ENCODE assay signal across 7 cellular contexts in genomic region chr5:34765662-34766061, GRCh38.
"Had no signal": no experiment of that assay in that cellular context is flagged by ENCODE, and none has a peak within 500 bp of the region (broad histone marks: within the 10 kb centered on the region; RNA-seq: fewer than 3 reads in every experiment).

No MANE protein-coding gene starts in this region.

- H3K9ac ChIP-seq: KMS-11 had no signal

- DNase-seq: IMR-90, KBM-7, KG1 had no signal

- H3K4me2 ChIP-seq: KMS-11 had no signal

- H3K27ac ChIP-seq: HL-60, KMS-11 had no signal

- ATAC-seq: HepG2 had no signal

- FAIRE-seq: HepG2, HTR-8/SVneo had no signal
